ENCODE assay signal across 17 cellular contexts in the genomic region with DNA sequence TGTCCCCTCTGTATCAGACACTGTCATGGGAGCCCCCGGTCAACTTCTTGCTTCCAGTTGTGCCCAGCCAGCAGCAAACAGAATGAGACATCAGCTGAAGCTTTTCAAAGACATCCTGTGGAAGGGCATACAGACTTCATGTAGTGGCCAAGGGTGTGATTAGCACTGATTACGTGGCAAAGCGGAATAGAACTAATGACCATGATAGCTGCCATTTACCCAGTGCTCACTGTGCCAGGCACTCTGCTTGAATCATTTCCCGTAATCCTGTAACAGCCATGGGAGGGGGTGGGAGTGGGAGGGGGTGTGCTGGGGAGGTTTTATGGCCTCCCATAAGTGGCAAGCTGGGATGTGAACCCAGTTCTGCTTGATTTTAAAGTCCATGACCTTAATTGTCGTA. TPM values are rescaled to one million over a fixed set of nuclear protein-coding genes. Genes with fewer than 3 reads are reported as not detected.
DNase-seq lines count a peak whose midpoint lies in the region; ATAC-seq and TF ChIP-seq lines count a peak whose summit lies in the region.
"Had no signal": no experiment of that assay in that cellular context is flagged by ENCODE, and none has a peak within 500 bp of the region (broad histone marks: within the 10 kb centered on the region; RNA-seq: fewer than 3 reads in every experiment).

No MANE protein-coding gene starts in this region.

- H3K9me3 ChIP-seq in muscle layer of duodenum (ENCODE audit: control insufficient read depth in 1 of 2, low read length in 2 of 2) (no peaks in the 10 kb centered on the region), tibial artery (no peaks in the 10 kb centered on the region)

- TF ChIP-seq CTCF in tibial artery (IDR thresholded peaks at IDR 0.05): no peak
- no peak for TF ChIP-seq CTCF in natural killer cell (IDR thresholded peaks at IDR 0.05)

- no peak overlapping the region for H3K27ac Mint-ChIP-seq in natural killer cell
- H3K27ac Mint-ChIP-seq: B cell; CD4-positive, alpha-beta T cell had no signal

- H3K9me3 Mint-ChIP-seq in natural killer cell: no peaks in the 10 kb centered on the region
- H3K9me3 Mint-ChIP-seq: CD4-positive, alpha-beta T cell had no signal

- H3K4me3 ChIP-seq in muscle layer of duodenum (ENCODE audit: low read depth in 1 of 2, low read length in 2 of 2) (no peak overlapping the region), tibial artery (no peak overlapping the region)
- H3K4me3 ChIP-seq: GM23248 had no signal

- H3K36me3 Mint-ChIP-seq in natural killer cell: no peaks in the 10 kb centered on the region

- H3K27ac ChIP-seq in muscle layer of duodenum (ENCODE audit: low read length) (peak overlapping the region; percentile 41), tibial artery (peak overlapping the region; percentile 87 to 96)
- H3K27ac ChIP-seq: GM23248, RWPE1 had no signal

- no peaks in the 10 kb centered on the region for H3K27me3 Mint-ChIP-seq in natural killer cell (ENCODE audit: low read depth in 2 of 2)
- H3K27me3 Mint-ChIP-seq: B cell; CD4-positive, alpha-beta T cell had no signal

- H3K4me1 ChIP-seq in muscle layer of duodenum (ENCODE audit: control insufficient read depth in 1 of 2, insufficient read depth in 2 of 2, low read length in 2 of 2) (peaks cover 8 to 46% of the 10 kb centered on the region in 2 donors), tibial artery (peaks cover 0 to 100% (median 63%) of the 10 kb centered on the region in 4 donors)

- H3K27me3 ChIP-seq in muscle layer of duodenum (ENCODE audit: low read depth, low read length) (no peaks in the 10 kb centered on the region), tibial artery (no peaks in the 10 kb centered on the region)

- intact Hi-C loops in tibial artery (cut with DNase I; ENCODE audit: low total_unique reads) (no loop called here), natural killer cell (cut with micrococcal nuclease) (loop anchor here (10.0 kb wide), 1 partner anchor 439 kb away; a partner anchor contains a TSS)

- no peak for ATAC-seq in natural killer cell
- ATAC-seq in GM21737 (IDR thresholded peaks at IDR 0.05; ENCODE audit: unreplicated experiment): no peak
- ATAC-seq: PC-3 had no signal

- H3K36me3 ChIP-seq in muscle layer of duodenum (ENCODE audit: control insufficient read depth in 1 of 2, insufficient read depth in 2 of 2, low read length in 2 of 2): peaks cover 4% of the 10 kb centered on the region in 2 donors
- no peaks in the 10 kb centered on the region for H3K36me3 ChIP-seq in tibial artery

- DNase-seq in NCI-H2081 treated with DMSO at 0.1 percent for 48 hours (lab: John Stamatoyannopoulos, UW) (peak; percentile 55), dermis blood vessel endothelial cell (peak; percentile 63), tibial artery (no peak), natural killer cell (no peak)
- DNase-seq in activated CD4-positive, CD25-positive, alpha-beta regulatory T cell treated with anti-CD3 and anti-CD28 coated beads, Interleukin-2, amount 50 U/mL, for 72 hours: no peak
- DNase-seq: Calu3; CD4-positive, alpha-beta T cell; GM23248; NCI-H1105 treated with DMSO at 0.1 percent for 48 hours; NCI-H1694 treated with DMSO at 0.1 percent for 48 hours; NCI-H345; NCI-H526 treated with DMSO at 0.1 percent for 48 hours; PC-3 had no signal

- peaks cover 57 to 71% of the 10 kb centered on the region in 2 donors for H3K4me1 Mint-ChIP-seq in natural killer cell

- H3K4me3 Mint-ChIP-seq in natural killer cell: no peak overlapping the region
- H3K4me3 Mint-ChIP-seq: B cell; CD4-positive, alpha-beta T cell had no signal

RNA-seq across cellular contexts. Expression of a gene that starts 29.5 kb away (rescaled TPM):
- total RNA-seq in dermis blood vessel endothelial cell: 45.8 and 57.7 TPM in 2 replicates
- total RNA-seq in natural killer cell: 100 to 1,000 TPM; 137 to 163 (median 149) TPM

Comparison
In these comparisons a context has a peak if more than half of its experiments do, and no peak if none do; other contexts are left out.
1. DNase-seq: peak in NCI-H2081 treated with DMSO at 0.1 percent for 48 hours (single experiment) and dermis blood vessel endothelial cell (single experiment); none in tibial artery (0 of 2), natural killer cell (single experiment) and activated CD4-positive, CD25-positive, alpha-beta regulatory T cell treated with anti-CD3 and anti-CD28 coated beads, Interleukin-2, amount 50 U/mL, for 72 hours (single experiment).